23 cellular contexts compared by ENCODE assay signal in genomic region chr13:94160875-94161274, GRCh38.
"Had no signal": no experiment of that assay in that cellular context is flagged by ENCODE, and none has a peak within 500 bp of the region (broad histone marks: within the 10 kb centered on the region; RNA-seq: fewer than 3 reads in every experiment).

No MANE protein-coding gene starts in this region.

- H3K4me2 ChIP-seq: hepatocyte had no signal

- H3K4me3 ChIP-seq: esophagus muscularis mucosa, gastroesophageal sphincter, heart left ventricle, hepatocyte, left lung, prostate gland, sigmoid colon, stomach, thyroid gland, vagina had no signal

- H3K79me2 ChIP-seq: hepatocyte had no signal

- H3K27me3 ChIP-seq: esophagus muscularis mucosa, foreskin keratinocyte, gastroesophageal sphincter, heart left ventricle, hepatocyte, left lung, sigmoid colon, stomach, thyroid gland, vagina had no signal

- H3K27ac ChIP-seq: esophagus muscularis mucosa, foreskin keratinocyte, gastroesophageal sphincter, heart left ventricle, hepatocyte, left lung, prostate gland, sigmoid colon, stomach, thyroid gland, vagina had no signal

- H2AFZ ChIP-seq: hepatocyte had no signal

- H3K36me3 ChIP-seq: esophagus muscularis mucosa, gastroesophageal sphincter, heart left ventricle, left lung, prostate gland, sigmoid colon, stomach, thyroid gland, vagina had no signal

- H3K4me1 ChIP-seq: esophagus muscularis mucosa, foreskin keratinocyte, gastroesophageal sphincter, heart left ventricle, left lung, prostate gland, sigmoid colon, stomach, thyroid gland, vagina had no signal

- H3K9me3 ChIP-seq: esophagus muscularis mucosa, gastroesophageal sphincter, heart left ventricle, left lung, prostate gland, sigmoid colon, stomach, thyroid gland, vagina had no signal

- ATAC-seq: foreskin keratinocyte; gastroesophageal sphincter; heart left ventricle; left cardiac atrium; left lung; naive thymus-derived CD8-positive, alpha-beta T cell; right cardiac atrium; stimulated activated effector memory CD8-positive, alpha-beta T cell treated with anti-CD3 and anti-CD28 coated beads, Interleukin-12 subunit alpha, Interleukin-12 subunit beta, amount 100 ng/mL, for 72 hours had no signal

- DNase-seq: effector CD8-positive, alpha-beta T cell; endodermal cell; foreskin keratinocyte; heart left ventricle; left cardiac atrium; left lung; naive thymus-derived CD8-positive, alpha-beta T cell; nephron progenitor cell; nucleus accumbens; right cardiac atrium; sigmoid colon; stimulated activated CD4-positive, alpha-beta T cell treated with anti-CD3 and anti-CD28 coated beads, Interleukin-2, amount 100 ng/mL, for 24 hours; stimulated activated CD4-positive, alpha-beta T cell treated with anti-CD3 and anti-CD28 coated beads, Interleukin-4, amount 100 ng/mL, for 24 hours; stimulated activated naive CD4-positive, alpha-beta T cell treated with Interleukin-2 at 50 U/mL for 16 hours; stomach; thyroid gland; trophoblast cell had no signal
